Comparison of ENCODE assay signal across 12 cellular contexts in genomic region chr2:9092383-9093282, GRCh38.
DNase-seq lines count a peak whose midpoint lies in the region; ATAC-seq and TF ChIP-seq lines count a peak whose summit lies in the region.
"Had no signal": no experiment of that assay in that cellular context is flagged by ENCODE, and none has a peak within 500 bp of the region (broad histone marks: within the 10 kb centered on the region; RNA-seq: fewer than 3 reads in every experiment).

No MANE protein-coding gene starts in this region.

- H3K36me3 Mint-ChIP-seq in activated T-cell treated with anti-CD3 and anti-CD28 coated beads, Interleukin-2, amount 50 U/mL, for 72 hours (ENCODE audit: insufficient read depth in 2 of 2), result no peaks in the 10 kb centered on the region

- H3K4me3 Mint-ChIP-seq in activated T-cell treated with anti-CD3 and anti-CD28 coated beads, Interleukin-2, amount 50 U/mL, for 72 hours, result no peak overlapping the region

- no peaks in the 10 kb centered on the region for H3K9me3 Mint-ChIP-seq in activated T-cell treated with anti-CD3 and anti-CD28 coated beads, Interleukin-2, amount 50 U/mL, for 72 hours

- DNase-seq in midbrain (lab: John Stamatoyannopoulos, UW) (no peak), AG08396 (ENCODE audit: low spot score) (no peak), COR-L47 (lab: John Stamatoyannopoulos, UW) (no peak)
- DNase-seq in activated T-cell treated with anti-CD3 and anti-CD28 coated beads, Interleukin-2, amount 50 U/mL, for 72 hours, result no peak
- DNase-seq: caudate nucleus; NCI-H2029 treated with DMSO at 0.1 percent for 48 hours; small intestine; stimulated activated naive CD4-positive, alpha-beta T cell treated with Interleukin-2 at 50 U/mL for 16 hours had no signal

- H3K4me1 Mint-ChIP-seq in activated T-cell treated with anti-CD3 and anti-CD28 coated beads, Interleukin-2, amount 50 U/mL, for 72 hours (ENCODE audit: low read depth), result no peaks in the 10 kb centered on the region

- H3K27me3 Mint-ChIP-seq in activated T-cell treated with anti-CD3 and anti-CD28 coated beads, Interleukin-2, amount 50 U/mL, for 72 hours (ENCODE audit: low read depth), result peaks cover 25% of the 10 kb centered on the region

- H3K27ac Mint-ChIP-seq in activated T-cell treated with anti-CD3 and anti-CD28 coated beads, Interleukin-2, amount 50 U/mL, for 72 hours, result no peak overlapping the region

- ATAC-seq in GM18520 (IDR thresholded peaks at IDR 0.05; ENCODE audit: unreplicated experiment) (peak; percentile 75), GM21381 (IDR thresholded peaks at IDR 0.05; ENCODE audit: unreplicated experiment) (peak; percentile 83), HG03064 (IDR thresholded peaks at IDR 0.05; ENCODE audit: low read depth, unreplicated experiment) (peak; percentile 94), SK-N-SH treated with all-trans-retinoic acid at 6 μM for 48 hours (peak; percentile 17; the same call in 2 of the 3 replicates)
- ATAC-seq in activated T-cell treated with anti-CD3 and anti-CD28 coated beads, Interleukin-2, amount 50 U/mL, for 72 hours (replicated peaks in 1 of 2), result no peak

TF ChIP-seq in SK-N-SH treated with all-trans-retinoic acid at 6 μM for 48 hours, 23 proteins besides CTCF, POLR2A, EP300 and RAD21:
- TF ChIP-seq TCF4 (CRISPR knock-in tag; IDR thresholded peaks at IDR 0.05; ENCODE audit: borderline replicate concordance) (no peak), CSRNP3 (CRISPR knock-in tag; IDR thresholded peaks at IDR 0.05) (no peak), SNAI2 (CRISPR knock-in tag; IDR thresholded peaks at IDR 0.05) (no peak), BACH2 (CRISPR knock-in tag; IDR thresholded peaks at IDR 0.05; ENCODE audit: borderline replicate concordance) (no peak), ZNF8 (CRISPR knock-in tag; IDR thresholded peaks at IDR 0.05) (no peak), ARNTL (CRISPR knock-in tag; IDR thresholded peaks at IDR 0.05; ENCODE audit: borderline replicate concordance, low read depth) (no peak), TSHZ2 (CRISPR knock-in tag; IDR thresholded peaks at IDR 0.05) (no peak), ISL1 (CRISPR knock-in tag; IDR thresholded peaks at IDR 0.05) (no peak), ZNF70 (CRISPR knock-in tag; IDR thresholded peaks at IDR 0.05) (no peak), OSR1 (CRISPR knock-in tag; IDR thresholded peaks at IDR 0.05) (no peak), ZFP3 (CRISPR knock-in tag; IDR thresholded peaks at IDR 0.05) (no peak), ESRRG (CRISPR knock-in tag; IDR thresholded peaks at IDR 0.05) (no peak), CSDC2 (CRISPR knock-in tag; IDR thresholded peaks at IDR 0.05) (no peak), POU6F1 (CRISPR knock-in tag; IDR thresholded peaks at IDR 0.05; ENCODE audit: borderline replicate concordance, low read depth) (no peak), ZC3H10 (CRISPR knock-in tag; IDR thresholded peaks at IDR 0.05) (no peak), CREB5 (CRISPR knock-in tag; IDR thresholded peaks at IDR 0.05; ENCODE audit: low read depth) (no peak)

Comparison
In these comparisons a context has a peak if more than half of its experiments do, and no peak if none do; other contexts are left out.
1. ATAC-seq: peak in GM18520 (single experiment), GM21381 (single experiment), HG03064 (single experiment) and SK-N-SH treated with all-trans-retinoic acid at 6 μM for 48 hours (single experiment); none in activated T-cell treated with anti-CD3 and anti-CD28 coated beads, Interleukin-2, amount 50 U/mL, for 72 hours (0 of 2).